Comparison of ENCODE assay signal across 19 cellular contexts in genomic region chr3:155317211-155317610, GRCh38. TPM values are rescaled to one million over a fixed set of nuclear protein-coding genes. Genes with fewer than 3 reads are reported as not detected.
DNase-seq lines count a peak whose midpoint lies in the region; ATAC-seq, FAIRE-seq and TF ChIP-seq lines count a peak whose summit lies in the region.
"Had no signal": no experiment of that assay in that cellular context is flagged by ENCODE, and none has a peak within 500 bp of the region (broad histone marks: within the 10 kb centered on the region; RNA-seq: fewer than 3 reads in every experiment).

No MANE protein-coding gene starts in this region.

- TF ChIP-seq CTCF in AG10803 (conservative IDR thresholded peaks at IDR 0.05; ENCODE audit: low read length) (no peak), fibroblast of lung (conservative IDR thresholded peaks at IDR 0.05 in 1 of 2, IDR thresholded peaks at IDR 0.05 in 1 of 2; ENCODE audit: low read depth in 1 of 2, low read length in 2 of 2) (no peak), omental fat pad (IDR thresholded peaks at IDR 0.05) (no peak), pancreas (IDR thresholded peaks at IDR 0.05) (no peak)

- H3K27me3 Mint-ChIP-seq in CD4-positive, alpha-beta memory T cell: no peaks in the 10 kb centered on the region
- H3K27me3 Mint-ChIP-seq in activated T-helper 1 cell treated with anti-CD3 and anti-CD28 coated beads, Interleukin-12 subunit alpha, Interleukin-12 subunit beta, Interleukin-2, Interleukin-4 antibody, amounts not matched to agents 30 ng/mL and 10 ng/mL and 1 ng/mL, durations not matched to agents 14 hours and 24 hours and 36 hours (ENCODE audit: insufficient read depth): peaks cover 2% of the 10 kb centered on the region
- H3K27me3 Mint-ChIP-seq: CD4-positive, alpha-beta T cell had no signal

- H3K36me3 ChIP-seq in adipocyte (ENCODE audit: control insufficient read depth, insufficient read depth, low read length, severe bottlenecking): no peaks in the 10 kb centered on the region
- H3K36me3 ChIP-seq in fibroblast of lung (ENCODE audit: control insufficient read depth, insufficient read depth, low read length): no peaks in the 10 kb centered on the region
- H3K36me3 ChIP-seq in CD4-positive, alpha-beta memory T cell (ENCODE audit: insufficient read depth, low read length): no peaks in the 10 kb centered on the region
- no peaks in the 10 kb centered on the region for H3K36me3 ChIP-seq in pancreas
- H3K36me3 ChIP-seq: BLaER1 treated with 17β-estradiol and CSF1 and Interleukin-3, amounts not matched to agents 10 nM and 100 nM had no signal

- no peak overlapping the region for H3K4me3 Mint-ChIP-seq in CD4-positive, alpha-beta memory T cell
- no peak overlapping the region for H3K4me3 Mint-ChIP-seq in activated T-helper 1 cell treated with anti-CD3 and anti-CD28 coated beads, Interleukin-12 subunit alpha, Interleukin-12 subunit beta, Interleukin-2, Interleukin-4 antibody, amounts not matched to agents 30 ng/mL and 10 ng/mL and 1 ng/mL, durations not matched to agents 14 hours and 24 hours and 36 hours
- H3K4me3 Mint-ChIP-seq: CD4-positive, alpha-beta T cell; H9 had no signal

- H3K9me3 Mint-ChIP-seq in CD4-positive, alpha-beta memory T cell: no peaks in the 10 kb centered on the region
- no peaks in the 10 kb centered on the region for H3K9me3 Mint-ChIP-seq in activated T-helper 1 cell treated with anti-CD3 and anti-CD28 coated beads, Interleukin-12 subunit alpha, Interleukin-12 subunit beta, Interleukin-2, Interleukin-4 antibody, amounts not matched to agents 30 ng/mL and 10 ng/mL and 1 ng/mL, durations not matched to agents 14 hours and 24 hours and 36 hours
- H3K9me3 Mint-ChIP-seq: CD4-positive, alpha-beta T cell; H9 had no signal

- H3K4me1 ChIP-seq in adipocyte (ENCODE audit: control insufficient read depth, insufficient read depth, low read length): peaks cover 35% of the 10 kb centered on the region
- H3K4me1 ChIP-seq in fibroblast of lung (ENCODE audit: control insufficient read depth, extremely low read depth, insufficient read depth, low read length): no peaks in the 10 kb centered on the region
- H3K4me1 ChIP-seq in CD4-positive, alpha-beta memory T cell (ENCODE audit: insufficient read depth, low read length): no peaks in the 10 kb centered on the region
- H3K4me1 ChIP-seq in pancreas: no peaks in the 10 kb centered on the region

- H2AFZ ChIP-seq in fibroblast of lung (ENCODE audit: low read length): no peak overlapping the region

- no peaks in the 10 kb centered on the region for H3K4me1 Mint-ChIP-seq in CD4-positive, alpha-beta memory T cell
- H3K4me1 Mint-ChIP-seq in activated T-helper 1 cell treated with anti-CD3 and anti-CD28 coated beads, Interleukin-12 subunit alpha, Interleukin-12 subunit beta, Interleukin-2, Interleukin-4 antibody, amounts not matched to agents 30 ng/mL and 10 ng/mL and 1 ng/mL, durations not matched to agents 14 hours and 24 hours and 36 hours (ENCODE audit: low read depth): no peaks in the 10 kb centered on the region

- peak; percentile 39 for DNase-seq in AG10803 (ENCODE audit: low read depth)
- peak; percentile 23 for DNase-seq in EL
- DNase-seq in adipocyte (ENCODE audit: low read depth): peak; percentile 15
- DNase-seq in fibroblast of lung (ENCODE audit: low read depth in 2 of 2): peak; percentile 2 to 16
- DNase-seq in CD4-positive, alpha-beta memory T cell: no peak
- no peak for DNase-seq in activated T-helper 1 cell treated with anti-CD3 and anti-CD28 coated beads, Interleukin-12 subunit alpha, Interleukin-12 subunit beta, Interleukin-2, Interleukin-4 antibody, amounts not matched to agents 30 ng/mL and 10 ng/mL and 1 ng/mL, durations not matched to agents 14 hours and 24 hours and 36 hours (ENCODE audit: low spot score)
- no peak for DNase-seq in omental fat pad (ENCODE audit: low spot score)
- DNase-seq in pancreas: no peak
- DNase-seq: 8988T; CD4-positive, alpha-beta T cell; DMS79 treated with DMSO at 0.1 percent for 48 hours; GOT3; H9 had no signal

- POLR2A ChIA-PET in CD4-positive, alpha-beta memory T cell (lab: Charles Lee; ENCODE audit: partially characterized antibody): no interaction called here

- H3K4me3 ChIP-seq in AG10803 (ENCODE audit: low read length) (no peak overlapping the region), adipocyte (ENCODE audit: low read length) (no peak overlapping the region), fibroblast of lung (replicated peaks in 1 of 4; ENCODE audit: control extremely low read depth in 1 of 4, insufficient read depth in 1 of 4, low read depth in 3 of 4, low read length in 4 of 4) (no peak overlapping the region), pancreas (no peak overlapping the region)
- H3K4me3 ChIP-seq in CD4-positive, alpha-beta memory T cell (ENCODE audit: low read length in 2 of 2): no peak overlapping the region
- H3K4me3 ChIP-seq: BLaER1 treated with 17β-estradiol and CSF1 and Interleukin-3, amounts not matched to agents 10 nM and 100 nM; GM12878 had no signal

- intact Hi-C loops in CD4-positive, alpha-beta memory T cell (cut with micrococcal nuclease): no loop called here
- intact Hi-C loops in activated T-helper 1 cell treated with anti-CD3 and anti-CD28 coated beads, Interleukin-12 subunit alpha, Interleukin-12 subunit beta, Interleukin-2, Interleukin-4 antibody, amounts not matched to agents 30 ng/mL and 10 ng/mL and 1 ng/mL, durations not matched to agents 14 hours and 24 hours and 36 hours (cut with micrococcal nuclease): no loop called here
- intact Hi-C loops in pancreas (cut with DNase I): no loop called here

- no peak overlapping the region for H3K9ac ChIP-seq in adipocyte (ENCODE audit: low read length)
- H3K9ac ChIP-seq in fibroblast of lung (ENCODE audit: insufficient read depth, low read length): no peak overlapping the region
- H3K9ac ChIP-seq: BLaER1 treated with 17β-estradiol and CSF1 and Interleukin-3, amounts not matched to agents 10 nM and 100 nM had no signal

- H3K27me3 ChIP-seq in adipocyte (replicated peaks; ENCODE audit: control insufficient read depth, insufficient read depth, low read length) (no peaks in the 10 kb centered on the region), fibroblast of lung (ENCODE audit: control insufficient read depth, insufficient read depth, low read length) (no peaks in the 10 kb centered on the region), pancreas (no peaks in the 10 kb centered on the region)
- no peaks in the 10 kb centered on the region for H3K27me3 ChIP-seq in CD4-positive, alpha-beta memory T cell (ENCODE audit: insufficient read depth, low read length)
- H3K27me3 ChIP-seq: BLaER1 treated with 17β-estradiol and CSF1 and Interleukin-3, amounts not matched to agents 10 nM and 100 nM had no signal

- no peak for FAIRE-seq in pancreas (lab: Jason Lieb, UNC)
- FAIRE-seq: D721Med, GM12878, GM18507, HepG2, HTR-8/SVneo had no signal

- no peaks in the 10 kb centered on the region for H3K79me2 ChIP-seq in fibroblast of lung (ENCODE audit: control insufficient read depth, insufficient read depth, low read length)

- H3K27ac Mint-ChIP-seq in CD4-positive, alpha-beta memory T cell: no peak overlapping the region
- H3K27ac Mint-ChIP-seq in activated T-helper 1 cell treated with anti-CD3 and anti-CD28 coated beads, Interleukin-12 subunit alpha, Interleukin-12 subunit beta, Interleukin-2, Interleukin-4 antibody, amounts not matched to agents 30 ng/mL and 10 ng/mL and 1 ng/mL, durations not matched to agents 14 hours and 24 hours and 36 hours: no peak overlapping the region
- H3K27ac Mint-ChIP-seq: CD4-positive, alpha-beta T cell; H9 had no signal

- 30 to 37% methylated on average over 1 of the region's 1 CpG for WGBS in pancreas, 2 donors

- no peaks in the 10 kb centered on the region for H3K36me3 Mint-ChIP-seq in CD4-positive, alpha-beta memory T cell
- H3K36me3 Mint-ChIP-seq in activated T-helper 1 cell treated with anti-CD3 and anti-CD28 coated beads, Interleukin-12 subunit alpha, Interleukin-12 subunit beta, Interleukin-2, Interleukin-4 antibody, amounts not matched to agents 30 ng/mL and 10 ng/mL and 1 ng/mL, durations not matched to agents 14 hours and 24 hours and 36 hours (ENCODE audit: low read depth): no peaks in the 10 kb centered on the region

- H3K9me3 ChIP-seq in adipocyte (ENCODE audit: control insufficient read depth, low read length) (no peaks in the 10 kb centered on the region), fibroblast of lung (ENCODE audit: control insufficient read depth, insufficient read depth, low read depth, low read length) (no peaks in the 10 kb centered on the region), pancreas (no peaks in the 10 kb centered on the region)
- H3K9me3 ChIP-seq in CD4-positive, alpha-beta memory T cell (ENCODE audit: control insufficient read depth in 1 of 2, low read length in 2 of 2): no peaks in the 10 kb centered on the region

- no peaks in the 10 kb centered on the region for H4K20me1 ChIP-seq in fibroblast of lung (ENCODE audit: control insufficient read depth, extremely low read depth, insufficient read depth, low read length)
- H4K20me1 ChIP-seq: BLaER1 treated with 17β-estradiol and CSF1 and Interleukin-3, amounts not matched to agents 10 nM and 100 nM had no signal

- ATAC-seq in omental fat pad (ENCODE audit: low FRiP score) (no peak), pancreas (no peak)
- ATAC-seq: GM12878, HepG2 had no signal

- no peak overlapping the region for H3K4me2 ChIP-seq in fibroblast of lung (ENCODE audit: extremely low read depth, insufficient read depth, low read length)
- H3K4me2 ChIP-seq: BLaER1 treated with 17β-estradiol and CSF1 and Interleukin-3, amounts not matched to agents 10 nM and 100 nM had no signal

- H3K27ac ChIP-seq in fibroblast of lung (ENCODE audit: insufficient read depth, low read length): no peak overlapping the region
- H3K27ac ChIP-seq in CD4-positive, alpha-beta memory T cell (ENCODE audit: low read depth, low read length): no peak overlapping the region
- H3K27ac ChIP-seq in pancreas: no peak overlapping the region
- H3K27ac ChIP-seq: BLaER1 treated with 17β-estradiol and CSF1 and Interleukin-3, amounts not matched to agents 10 nM and 100 nM had no signal

- CTCF ChIA-PET in CD4-positive, alpha-beta memory T cell (lab: Charles Lee; ENCODE audit: partially characterized antibody): no interaction called here

RNA-seq across cellular contexts. Expression of gene STRIT1, which starts 23.7 kb away (rescaled TPM):
- total RNA-seq in fibroblast of lung (not detected in 2 replicates), omental fat pad (not detected), pancreas (not detected)
- polyA plus RNA-seq in fibroblast of lung (not detected in 2 replicates), pancreas (under 1 TPM in 1 of 2 donors, not detected in 1; 0.73 TPM)
- polyA plus RNA-seq in fibroblast of lung (2012): not detected in 2 replicates
- polyA minus RNA-seq in fibroblast of lung (ENCODE audit: low replicate concordance): not detected in 2 replicates
- not detected for total RNA-seq in CD4-positive, alpha-beta memory T cell
- not detected for polyA plus RNA-seq in CD4-positive, alpha-beta memory T cell
- not detected in 2 replicates for total RNA-seq in activated T-helper 1 cell treated with anti-CD3 and anti-CD28 coated beads, Interleukin-12 subunit alpha, Interleukin-12 subunit beta, Interleukin-2, Interleukin-4 antibody, amounts not matched to agents 30 ng/mL and 10 ng/mL and 1 ng/mL, durations not matched to agents 14 hours and 24 hours and 36 hours
- total RNA-seq: CD4-positive, alpha-beta T cell; GM12878; H9; HepG2 had no signal
- polyA plus RNA-seq: GM12878, HepG2 had no signal

Comparison
In these comparisons a context has a peak if more than half of its experiments do, and no peak if none do; other contexts are left out.
1. DNase-seq: peak in AG10803 (single experiment), EL (single experiment), adipocyte (single experiment) and fibroblast of lung (2 of 2); none in CD4-positive, alpha-beta memory T cell (0 of 5), activated T-helper 1 cell treated with anti-CD3 and anti-CD28 coated beads, Interleukin-12 subunit alpha, Interleukin-12 subunit beta, Interleukin-2, Interleukin-4 antibody, amounts not matched to agents 30 ng/mL and 10 ng/mL and 1 ng/mL, durations not matched to agents 14 hours and 24 hours and 36 hours (single experiment), omental fat pad (single experiment) and pancreas (0 of 6).